ENCODE assay signal across 31 cellular contexts in the genomic region with DNA sequence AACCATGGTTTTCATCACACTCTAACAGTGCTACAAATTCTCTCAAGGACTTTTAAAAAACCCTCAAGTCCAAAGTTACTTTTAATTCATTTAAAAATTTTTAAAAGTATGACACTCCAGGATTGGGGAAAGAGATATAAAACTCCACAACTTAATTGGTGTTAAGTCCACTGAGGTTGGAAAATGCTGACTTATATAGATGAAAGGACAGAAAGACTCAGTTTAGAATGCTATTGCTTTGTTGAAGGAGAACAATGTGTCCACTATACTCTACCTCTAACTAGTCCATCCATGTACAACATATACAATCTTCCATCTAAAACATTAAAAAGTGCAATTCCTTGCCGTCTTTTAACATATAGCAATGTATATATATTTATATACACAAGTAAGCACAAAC.
"Had no signal": no experiment of that assay in that cellular context is flagged by ENCODE, and none has a peak within 500 bp of the region (broad histone marks: within the 10 kb centered on the region; RNA-seq: fewer than 3 reads in every experiment).

No MANE protein-coding gene starts in this region.

- H3K4me3 Mint-ChIP-seq: activated CD4-positive, alpha-beta T cell treated with anti-CD3 and anti-CD28 coated beads for 36 hours; activated CD4-positive, alpha-beta T cell treated with anti-CD3 and anti-CD28 coated beads, Interleukin-2, amount 10 ng/mL, durations not matched to agents 7 days and 5 days; activated CD8-positive, alpha-beta T cell treated with anti-CD3 and anti-CD28 coated beads, Interleukin-2, amount 10 ng/mL, durations not matched to agents 7 days and 5 days; activated naive CD4-positive, alpha-beta T cell treated with anti-CD3 and anti-CD28 coated beads for 36 hours; activated T-cell treated with anti-CD3 and anti-CD28 coated beads, Interleukin-2, amount 50 U/mL, for 24 hours; activated T-helper 1 cell treated with anti-CD3 and anti-CD28 coated beads, Interleukin-12 subunit alpha, Interleukin-12 subunit beta, Interleukin-2, Interleukin-4 antibody, amounts not matched to agents 30 ng/mL and 10 ng/mL and 1 ng/mL, durations not matched to agents 14 hours and 24 hours and 36 hours; brain; T-helper 1 cell treated with Interleukin-12 subunit alpha and Interleukin-12 subunit beta and Interleukin-4 antibody, amounts not matched to agents 30 μg/mL and 1 μg/mL, for 36 hours; T-helper 2 cell treated with Interferon-gamma antibody and Interleukin-4, amounts not matched to agents 5 μg/mL and 100 μg/mL, for 36 hours had no signal

- H3K36me3 Mint-ChIP-seq: activated naive CD4-positive, alpha-beta T cell treated with anti-CD3 and anti-CD28 coated beads, Interleukin-2, amount 50 U/mL, for 72 hours had no signal

- ATAC-seq: activated CD4-positive, alpha-beta T cell treated with anti-CD3 and anti-CD28 coated beads for 36 hours; activated CD8-positive, alpha-beta T cell treated with anti-CD3 and anti-CD28 coated beads, Interleukin-2, amount 10 ng/mL, durations not matched to agents 7 days and 5 days; activated naive CD4-positive, alpha-beta T cell treated with anti-CD3 and anti-CD28 coated beads, Interleukin-2, amount 50 U/mL, for 72 hours; PC-3 had no signal

- H3K27ac ChIP-seq: adrenal gland, Peyer's patch, SJSA1 had no signal

- H3K4me1 Mint-ChIP-seq: activated CD4-positive, alpha-beta T cell treated with anti-CD3 and anti-CD28 coated beads, Interleukin-2, amount 10 ng/mL, durations not matched to agents 7 days and 5 days; brain had no signal

- DNase-seq: activated CD4-positive, alpha-beta T cell treated with anti-CD3 and anti-CD28 coated beads for 36 hours; activated CD4-positive, alpha-beta T cell treated with anti-CD3 and anti-CD28 coated beads, Interleukin-2, amount 10 ng/mL, durations not matched to agents 7 days and 5 days; activated CD4-positive, alpha-beta T cell treated with anti-CD3 and anti-CD28 coated beads, Interleukin-2, amount 50 U/mL, for 48 hours; activated CD8-positive, alpha-beta T cell treated with anti-CD3 and anti-CD28 coated beads, Interleukin-2, amount 10 ng/mL, durations not matched to agents 7 days and 5 days; activated gamma-delta T cell treated with Interleukin-2 at 50 U/mL for 16 hours; activated naive CD4-positive, alpha-beta T cell treated with anti-CD3 and anti-CD28 coated beads for 36 hours; activated T-cell treated with anti-CD3 and anti-CD28 coated beads, Interleukin-2, amount 50 U/mL, for 24 hours; adrenal gland; anterior cingulate cortex; central memory CD4-positive, alpha-beta T cell; Kasumi-1; KG1; MG63; NCI-H1048; NCI-H1105 treated with DMSO at 0.1 percent for 48 hours; NCI-H1436; NCI-H1694; NCI-H2029; NCI-H345; NCI-H524 treated with DMSO at 0.1 percent for 48 hours; PC-3; Peyer's patch; RPMI8226; SHP77 treated with DMSO at 0.1 percent for 48 hours; SK-N-SH had no signal

- H3K27me3 Mint-ChIP-seq: activated CD4-positive, alpha-beta T cell treated with anti-CD3 and anti-CD28 coated beads, Interleukin-2, amount 10 ng/mL, durations not matched to agents 7 days and 5 days; brain had no signal

- H3K27ac Mint-ChIP-seq: activated CD4-positive, alpha-beta T cell treated with anti-CD3 and anti-CD28 coated beads for 36 hours; activated CD4-positive, alpha-beta T cell treated with anti-CD3 and anti-CD28 coated beads, Interleukin-2, amount 10 ng/mL, durations not matched to agents 7 days and 5 days; activated CD8-positive, alpha-beta T cell treated with anti-CD3 and anti-CD28 coated beads, Interleukin-2, amount 10 ng/mL, durations not matched to agents 7 days and 5 days; activated naive CD4-positive, alpha-beta T cell treated with anti-CD3 and anti-CD28 coated beads for 36 hours; activated naive CD4-positive, alpha-beta T cell treated with anti-CD3 and anti-CD28 coated beads, Interleukin-2, amount 50 U/mL, for 72 hours; activated T-cell treated with anti-CD3 and anti-CD28 coated beads, Interleukin-2, amount 50 U/mL, for 24 hours; activated T-helper 1 cell treated with anti-CD3 and anti-CD28 coated beads, Interleukin-12 subunit alpha, Interleukin-12 subunit beta, Interleukin-2, Interleukin-4 antibody, amounts not matched to agents 30 ng/mL and 10 ng/mL and 1 ng/mL, durations not matched to agents 14 hours and 24 hours and 36 hours; T-helper 1 cell treated with Interleukin-12 subunit alpha and Interleukin-12 subunit beta and Interleukin-4 antibody, amounts not matched to agents 30 μg/mL and 1 μg/mL, for 36 hours; T-helper 2 cell treated with Interferon-gamma antibody and Interleukin-4, amounts not matched to agents 5 μg/mL and 100 μg/mL, for 36 hours had no signal

- H3K9me3 Mint-ChIP-seq: activated CD4-positive, alpha-beta T cell treated with anti-CD3 and anti-CD28 coated beads, Interleukin-2, amount 10 ng/mL, durations not matched to agents 7 days and 5 days; activated naive CD4-positive, alpha-beta T cell treated with anti-CD3 and anti-CD28 coated beads for 36 hours; activated naive CD4-positive, alpha-beta T cell treated with anti-CD3 and anti-CD28 coated beads, Interleukin-2, amount 50 U/mL, for 72 hours; activated T-cell treated with anti-CD3 and anti-CD28 coated beads, Interleukin-2, amount 50 U/mL, for 24 hours; activated T-helper 1 cell treated with anti-CD3 and anti-CD28 coated beads, Interleukin-12 subunit alpha, Interleukin-12 subunit beta, Interleukin-2, Interleukin-4 antibody, amounts not matched to agents 30 ng/mL and 10 ng/mL and 1 ng/mL, durations not matched to agents 14 hours and 24 hours and 36 hours; brain; T-helper 1 cell treated with Interleukin-12 subunit alpha and Interleukin-12 subunit beta and Interleukin-4 antibody, amounts not matched to agents 30 μg/mL and 1 μg/mL, for 36 hours; T-helper 2 cell treated with Interferon-gamma antibody and Interleukin-4, amounts not matched to agents 5 μg/mL and 100 μg/mL, for 36 hours had no signal
